Comparison of ENCODE assay signal across 9 cellular contexts in the genomic region with DNA sequence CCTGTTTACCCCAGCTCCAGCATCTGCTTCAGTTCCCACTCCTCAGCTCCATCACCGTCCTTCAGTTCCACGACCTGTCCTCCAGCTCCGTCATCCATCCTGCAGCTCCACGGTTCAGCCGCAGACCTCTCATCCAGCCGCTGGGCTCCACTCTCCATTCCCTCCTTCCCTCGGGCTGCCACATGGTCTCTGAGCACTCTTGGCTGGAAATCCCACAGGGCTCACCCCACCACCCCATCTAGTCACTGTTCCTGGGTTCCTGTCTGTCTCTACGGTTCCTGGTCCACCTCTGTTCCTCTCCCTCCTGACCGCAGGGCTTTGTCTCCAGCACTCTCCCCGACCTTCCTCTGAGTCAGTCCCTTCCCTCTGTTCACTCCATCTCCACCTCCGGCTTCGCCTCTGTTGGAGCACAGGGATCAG. TPM values are rescaled to one million over a fixed set of nuclear protein-coding genes. Genes with fewer than 3 reads are reported as not detected.
DNase-seq lines count a peak whose midpoint lies in the region; ATAC-seq, FAIRE-seq and TF ChIP-seq lines count a peak whose summit lies in the region.
"Had no signal": no experiment of that assay in that cellular context is flagged by ENCODE, and none has a peak within 500 bp of the region (broad histone marks: within the 10 kb centered on the region; RNA-seq: fewer than 3 reads in every experiment).

No MANE protein-coding gene starts in this region.

- DNase-seq in SK-N-SH = no peak
- peak; percentile 42 for DNase-seq in glomerular visceral epithelial cell (ENCODE audit: extremely low spot score)
- DNase-seq in GM12892 (ENCODE audit: insufficient read length) = no peak
- no peak for DNase-seq in middle frontal gyrus (ENCODE audit: extremely low spot score, low spot score)
- no peak for DNase-seq in stimulated activated CD4-positive, alpha-beta T cell treated with anti-CD3 and anti-CD28 coated beads, Interleukin-4, amount 100 ng/mL, for 1 hour

- H3K79me2 ChIP-seq in SK-N-SH (ENCODE audit: insufficient read depth) = peaks cover 20% of the 10 kb centered on the region

- POLR2A ChIA-PET in SK-N-SH (lab: Yijun Ruan, JAX) = interaction anchor here (1.5 to 7.0 kb wide), 2 partner anchors 27 to 71 kb away, joined by 4 to 46 read pairs; partner anchors contain the start of genes CDCA3, MLF2 and USP5

- TF ChIP-seq CTCF in SK-N-SH (IDR thresholded peaks at IDR 0.05) = no peak

- no peaks in the 10 kb centered on the region for H3K9me3 ChIP-seq in SK-N-SH
- H3K9me3 ChIP-seq: lower lobe of right lung had no signal

- H3K9ac ChIP-seq in SK-N-SH = no peak overlapping the region

- H3K4me2 ChIP-seq in SK-N-SH = peak overlapping the region; percentile 58; the same call in 1 of the 2 replicates

- no peaks in the 10 kb centered on the region for H3K36me3 ChIP-seq in SK-N-SH (replicated peaks in 1 of 2; ENCODE audit: control insufficient read depth in 1 of 2, insufficient read depth in 2 of 2, low read length in 1 of 2)
- H3K36me3 ChIP-seq: lower lobe of right lung had no signal

- no peak for FAIRE-seq in GM12892 (lab: Jason Lieb, UNC)

- CTCF ChIA-PET in SK-N-SH (lab: Yijun Ruan, JAX) = interaction anchor here (0.9 to 14.1 kb wide), 29 partner anchors 8 to 211 kb away, joined by 3 to 246 read pairs (median 9); partner anchors contain the start of genes CD4, CDCA3, GNB3 and LAG3

- TF ChIP-seq RAD21 in SK-N-SH (IDR thresholded peaks at IDR 0.05; ENCODE audit: low read length) = no peak

- H3K4me3 ChIP-seq in SK-N-SH (ENCODE audit: low read depth in 2 of 2, low read length in 1 of 2) = 0 out of 4 replicates have a peak overlapping the region, but pooled peaks of 1 of the 2 experiments have one; percentile 50
- H3K4me3 ChIP-seq: lower lobe of right lung had no signal

- no peaks in the 10 kb centered on the region for H4K20me1 ChIP-seq in SK-N-SH (ENCODE audit: insufficient read depth)

- H2AFZ ChIP-seq in SK-N-SH (ENCODE audit: low read depth) = no peak overlapping the region

- no peak for TF ChIP-seq POLR2A in GM12892 (IDR thresholded peaks at IDR 0.05; ENCODE audit: low read depth, low read length)

- H3F3A ChIP-seq in SK-N-SH (replicated peaks; ENCODE audit: insufficient read depth) = peaks cover 8% of the 10 kb centered on the region

- TF ChIP-seq EP300 in SK-N-SH (IDR thresholded peaks at IDR 0.05; ENCODE audit: borderline replicate concordance in 1 of 2, low read depth in 1 of 2, low read length in 1 of 2) = no peak

- ATAC-seq in SK-N-SH treated with all-trans-retinoic acid at 6 μM for 48 hours = no peak

- peaks cover 24 to 61% of the 10 kb centered on the region in 2 experiments; a peak in 3 of 4 replicates for H3K4me1 ChIP-seq in SK-N-SH (ENCODE audit: control insufficient read depth in 1 of 2, insufficient read depth in 2 of 2, low read depth in 1 of 2, low read length in 1 of 2)

- H3K9me2 ChIP-seq in SK-N-SH = no peaks in the 10 kb centered on the region

- 89% methylated on average over 12 of the region's 12 CpGs for WGBS in SK-N-SH (ENCODE audit: low lambda C conversion rate)

- no peak overlapping the region; a peak in 1 of 4 replicates for H3K27ac ChIP-seq in SK-N-SH (ENCODE audit: low read depth in 2 of 2, low read length in 1 of 2)
- peak overlapping the region; percentile 72 for H3K27ac ChIP-seq in angular gyrus (ENCODE audit: low read depth, low read length)
- peak overlapping the region; percentile 76 for H3K27ac ChIP-seq in temporal lobe (ENCODE audit: low read depth, low read length)
- H3K27ac ChIP-seq: lower lobe of right lung had no signal

- no peaks in the 10 kb centered on the region for H3K27me3 ChIP-seq in SK-N-SH (ENCODE audit: insufficient read depth)

TF ChIP-seq in SK-N-SH, 30 proteins besides CTCF, POLR2A, EP300 and RAD21 (continues in another document):
- TF ChIP-seq TCF12 (IDR thresholded peaks at IDR 0.05) (no peak), RXRA (IDR thresholded peaks at IDR 0.05; ENCODE audit: borderline replicate concordance, low read depth) (no peak), TEAD4 (IDR thresholded peaks at IDR 0.05; ENCODE audit: borderline replicate concordance, insufficient read depth) (no peak), CHD2 (IDR thresholded peaks at IDR 0.05; ENCODE audit: low read length, partially characterized antibody) (no peak), NRF1 (IDR thresholded peaks at IDR 0.05; ENCODE audit: low read depth, low read length) (no peak)
- TF ChIP-seq, protein P1, sequence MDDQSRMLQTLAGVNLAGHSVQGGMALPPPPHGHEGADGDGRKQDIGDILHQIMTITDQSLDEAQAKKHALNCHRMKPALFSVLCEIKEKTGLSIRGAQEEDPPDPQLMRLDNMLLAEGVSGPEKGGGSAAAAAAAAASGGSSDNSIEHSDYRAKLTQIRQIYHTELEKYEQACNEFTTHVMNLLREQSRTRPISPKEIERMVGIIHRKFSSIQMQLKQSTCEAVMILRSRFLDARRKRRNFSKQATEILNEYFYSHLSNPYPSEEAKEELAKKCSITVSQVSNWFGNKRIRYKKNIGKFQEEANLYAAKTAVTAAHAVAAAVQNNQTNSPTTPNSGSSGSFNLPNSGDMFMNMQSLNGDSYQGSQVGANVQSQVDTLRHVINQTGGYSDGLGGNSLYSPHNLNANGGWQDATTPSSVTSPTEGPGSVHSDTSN (IDR thresholded peaks at IDR 0.05) = no peak
- TF ChIP-seq, protein P2, sequence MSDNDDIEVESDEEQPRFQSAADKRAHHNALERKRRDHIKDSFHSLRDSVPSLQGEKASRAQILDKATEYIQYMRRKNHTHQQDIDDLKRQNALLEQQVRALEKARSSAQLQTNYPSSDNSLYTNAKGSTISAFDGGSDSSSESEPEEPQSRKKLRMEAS (IDR thresholded peaks at IDR 0.05; ENCODE audit: low read depth) = no peak

TF ChIP-seq in SK-N-SH treated with all-trans-retinoic acid at 6 μM for 48 hours, 23 proteins besides CTCF, POLR2A, EP300 and RAD21:
- TF ChIP-seq OSR1 (CRISPR knock-in tag; IDR thresholded peaks at IDR 0.05) = no peak
- no peak for TF ChIP-seq ZFP3 (CRISPR knock-in tag; IDR thresholded peaks at IDR 0.05)
- TF ChIP-seq ZNF565 (CRISPR knock-in tag; conservative IDR thresholded peaks at IDR 0.05; ENCODE audit: low read depth) = no peak
- TF ChIP-seq CSDC2 (CRISPR knock-in tag; IDR thresholded peaks at IDR 0.05) = no peak
- TF ChIP-seq POU6F1 (CRISPR knock-in tag; IDR thresholded peaks at IDR 0.05; ENCODE audit: borderline replicate concordance, low read depth) = no peak

RNA-seq across cellular contexts. Expression of gene P3H3, which starts 3.2 kb away (rescaled TPM):
- 49.5 and 74.6 TPM in 2 replicates for polyA plus RNA-seq in SK-N-SH (2012; rRNA removed)
- polyA plus RNA-seq in SK-N-SH (2012; cell fraction: cytosol; rRNA removed) = 27.5 and 38.8 TPM in 2 replicates
- 144 and 192 TPM in 2 replicates for polyA plus RNA-seq in SK-N-SH (2012; cell fraction: nucleus; rRNA removed)
- 10.8 TPM for total RNA-seq in temporal lobe
- not detected for polyA plus RNA-seq in GM12892 (2012; ENCODE audit: missing spikeins)

RNA-seq across cellular contexts. Expression of gene GPR162, which starts 3.4 kb away (rescaled TPM):
- 16.4 and 18.6 TPM in 2 replicates for polyA plus RNA-seq in SK-N-SH (2012; rRNA removed)
- 7.0 and 10.6 TPM in 2 replicates for polyA plus RNA-seq in SK-N-SH (2012; cell fraction: cytosol; rRNA removed)
- 32.2 and 35.7 TPM in 2 replicates for polyA plus RNA-seq in SK-N-SH (2012; cell fraction: nucleus; rRNA removed)
- 52.6 TPM for total RNA-seq in temporal lobe
- not detected for polyA plus RNA-seq in GM12892 (2012; ENCODE audit: missing spikeins)

RNA-seq across cellular contexts. Expression of gene GNB3, which starts 15.8 kb away (rescaled TPM):
- 12.9 and 13.8 TPM in 2 replicates for polyA plus RNA-seq in SK-N-SH (2012; rRNA removed)
- 1.6 and 3.0 TPM in 2 replicates for polyA plus RNA-seq in SK-N-SH (2012; cell fraction: cytosol; rRNA removed)
- 93.1 and 96.5 TPM in 2 replicates for polyA plus RNA-seq in SK-N-SH (2012; cell fraction: nucleus; rRNA removed)
- total RNA-seq in temporal lobe = 0.74 TPM
- 0.85 TPM for polyA plus RNA-seq in GM12892 (2012; ENCODE audit: missing spikeins)

RNA-seq across cellular contexts. Expression of gene CDCA3, which starts 26.1 kb away (rescaled TPM):
- polyA plus RNA-seq in SK-N-SH (2012; rRNA removed) = 33.0 and 34.0 TPM in 2 replicates
- polyA plus RNA-seq in SK-N-SH (2012; cell fraction: cytosol; rRNA removed) = 18.8 and 25.0 TPM in 2 replicates
- polyA plus RNA-seq in SK-N-SH (2012; cell fraction: nucleus; rRNA removed) = 49.3 and 55.0 TPM in 2 replicates
- total RNA-seq in temporal lobe = 2.7 TPM
- polyA plus RNA-seq in GM12892 (2012; ENCODE audit: missing spikeins) = 33.6 TPM

RNA-seq across cellular contexts. Expression of gene USP5, which starts 27.0 kb away (rescaled TPM):
- 97.2 and 100 TPM in 2 replicates for polyA plus RNA-seq in SK-N-SH (2012; rRNA removed)
- 46.4 and 64.2 TPM in 2 replicates for polyA plus RNA-seq in SK-N-SH (2012; cell fraction: cytosol; rRNA removed)
- polyA plus RNA-seq in SK-N-SH (2012; cell fraction: nucleus; rRNA removed) = 203 and 208 TPM in 2 replicates
- 57.8 TPM for total RNA-seq in temporal lobe
- polyA plus RNA-seq in GM12892 (2012; ENCODE audit: missing spikeins) = 43.9 TPM

Comparison
In these comparisons a context has a peak if more than half of its experiments do, and no peak if none do; other contexts are left out.
1. H3K27ac ChIP-seq: peak in angular gyrus (single experiment) and temporal lobe (single experiment); none in SK-N-SH (0 of 2).